23 cellular contexts compared by ENCODE assay signal in the genomic region with DNA sequence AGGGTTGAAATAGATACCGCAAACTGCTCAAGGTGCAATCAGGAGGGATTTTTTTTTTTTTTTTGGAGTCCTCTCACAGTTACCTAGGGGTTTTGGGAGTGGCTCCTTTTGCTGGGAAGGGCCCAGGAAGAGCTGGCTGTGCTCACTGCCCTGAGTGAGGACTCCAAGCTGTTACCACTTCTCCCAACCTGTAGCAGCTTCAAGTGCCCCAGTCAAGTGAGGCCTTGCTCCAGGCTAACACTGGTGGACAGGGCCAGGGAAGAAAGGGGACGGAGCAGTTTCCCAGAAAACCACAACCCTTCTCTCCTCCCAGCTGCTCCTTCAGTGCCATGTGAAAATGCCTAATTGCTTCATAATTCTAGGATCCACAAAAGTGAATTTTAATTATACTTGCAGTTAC.
DNase-seq lines count a peak whose midpoint lies in the region; ATAC-seq and TF ChIP-seq lines count a peak whose summit lies in the region.
"Had no signal": no experiment of that assay in that cellular context is flagged by ENCODE, and none has a peak within 500 bp of the region (broad histone marks: within the 10 kb centered on the region; RNA-seq: fewer than 3 reads in every experiment).

No MANE protein-coding gene starts in this region.

- H3K27ac ChIP-seq in left lung, result no peak overlapping the region
- H3K27ac ChIP-seq: BLaER1 had no signal

- H3K27me3 ChIP-seq in left lung, result no peaks in the 10 kb centered on the region
- H3K27me3 ChIP-seq: BE2C, BLaER1 had no signal

- no peak overlapping the region for H3K27ac Mint-ChIP-seq in activated CD4-positive, alpha-beta T cell treated with anti-CD3 and anti-CD28 coated beads, Interleukin-2, amount 10 ng/mL, durations not matched to agents 24 days and 14 days
- H3K27ac Mint-ChIP-seq: CD8-positive, alpha-beta memory T cell had no signal

- no peak for TF ChIP-seq CTCF in left lung (IDR thresholded peaks at IDR 0.05)

- peaks cover 0 to 15% of the 10 kb centered on the region in 2 donors for H3K36me3 ChIP-seq in left lung
- H3K36me3 ChIP-seq: BE2C, BLaER1 had no signal

- peaks cover 14% of the 10 kb centered on the region for H3K36me3 Mint-ChIP-seq in activated CD4-positive, alpha-beta T cell treated with anti-CD3 and anti-CD28 coated beads, Interleukin-2, amount 10 ng/mL, durations not matched to agents 24 days and 14 days (ENCODE audit: low read depth)

- H3K4me1 Mint-ChIP-seq in activated CD4-positive, alpha-beta T cell treated with anti-CD3 and anti-CD28 coated beads, Interleukin-2, amount 10 ng/mL, durations not matched to agents 24 days and 14 days, result peaks cover 1% of the 10 kb centered on the region
- H3K4me1 Mint-ChIP-seq: CD14-positive monocyte had no signal

- peak; percentile 71 for ATAC-seq in left lung
- ATAC-seq: GM12878 had no signal

- no peak overlapping the region for H3K4me3 Mint-ChIP-seq in activated CD4-positive, alpha-beta T cell treated with anti-CD3 and anti-CD28 coated beads, Interleukin-2, amount 10 ng/mL, durations not matched to agents 24 days and 14 days
- H3K4me3 Mint-ChIP-seq: CD14-positive monocyte; CD4-positive, alpha-beta memory T cell; CD4-positive, CD25-positive, alpha-beta regulatory T cell; CD8-positive, alpha-beta memory T cell had no signal

- no peaks in the 10 kb centered on the region for H3K9me3 ChIP-seq in left lung
- H3K9me3 ChIP-seq: BE2C, BLaER1 had no signal

- DNase-seq in activated CD4-positive, alpha-beta T cell treated with anti-CD3 and anti-CD28 coated beads, Interleukin-2, amount 10 ng/mL, durations not matched to agents 24 days and 14 days, result peak; percentile 29
- no peak for DNase-seq in activated CD4-positive, alpha-beta T cell treated with anti-CD3 and anti-CD28 coated beads, Interleukin-2, amount 50 U/mL, for 48 hours
- DNase-seq in left lung, result no peak
- DNase-seq in NOMO-1 (lab: John Stamatoyannopoulos, UW; ENCODE audit: unreplicated experiment in 2 of 2), result no peak
- DNase-seq in H4 (ENCODE audit: low spot score), result no peak
- DNase-seq: 8988T; ACHN; BE2C; C1 segment of cervical spinal cord; CD4-positive, alpha-beta memory T cell; CD4-positive, CD25-positive, alpha-beta regulatory T cell; CD8-positive, alpha-beta memory T cell; COR-L47; DMS 273 treated with DMSO at 0.1 percent for 48 hours; DMS153; DMS53; DMS79; DND-41; EL; GDM1 had no signal

- no peaks in the 10 kb centered on the region for H3K27me3 Mint-ChIP-seq in activated CD4-positive, alpha-beta T cell treated with anti-CD3 and anti-CD28 coated beads, Interleukin-2, amount 10 ng/mL, durations not matched to agents 24 days and 14 days
- H3K27me3 Mint-ChIP-seq: CD4-positive, alpha-beta memory T cell; CD4-positive, CD25-positive, alpha-beta regulatory T cell; CD8-positive, alpha-beta memory T cell had no signal

- intact Hi-C loops in activated CD4-positive, alpha-beta T cell treated with anti-CD3 and anti-CD28 coated beads, Interleukin-2, amount 10 ng/mL, durations not matched to agents 24 days and 14 days (cut with micrococcal nuclease), result loop anchor here (10.0 kb wide), 3 partner anchors 225 to 1495 kb away; no protein-coding TSS in a partner anchor
- intact Hi-C loops in left lung (cut with DNase I), result loop anchor here in 1 of 2 donors (10.0 kb wide), 1 partner anchor 415 kb away; no protein-coding TSS in a partner anchor

- no peak overlapping the region for H3K4me3 ChIP-seq in left lung
- H3K4me3 ChIP-seq: BLaER1, GM12878 had no signal

- no peaks in the 10 kb centered on the region for H3K4me1 ChIP-seq in left lung
- H3K4me1 ChIP-seq: BE2C had no signal

- no peaks in the 10 kb centered on the region for H3K9me3 Mint-ChIP-seq in activated CD4-positive, alpha-beta T cell treated with anti-CD3 and anti-CD28 coated beads, Interleukin-2, amount 10 ng/mL, durations not matched to agents 24 days and 14 days
- H3K9me3 Mint-ChIP-seq: CD14-positive monocyte; CD4-positive, alpha-beta memory T cell; CD8-positive, alpha-beta memory T cell had no signal
